In the genomic region with DNA sequence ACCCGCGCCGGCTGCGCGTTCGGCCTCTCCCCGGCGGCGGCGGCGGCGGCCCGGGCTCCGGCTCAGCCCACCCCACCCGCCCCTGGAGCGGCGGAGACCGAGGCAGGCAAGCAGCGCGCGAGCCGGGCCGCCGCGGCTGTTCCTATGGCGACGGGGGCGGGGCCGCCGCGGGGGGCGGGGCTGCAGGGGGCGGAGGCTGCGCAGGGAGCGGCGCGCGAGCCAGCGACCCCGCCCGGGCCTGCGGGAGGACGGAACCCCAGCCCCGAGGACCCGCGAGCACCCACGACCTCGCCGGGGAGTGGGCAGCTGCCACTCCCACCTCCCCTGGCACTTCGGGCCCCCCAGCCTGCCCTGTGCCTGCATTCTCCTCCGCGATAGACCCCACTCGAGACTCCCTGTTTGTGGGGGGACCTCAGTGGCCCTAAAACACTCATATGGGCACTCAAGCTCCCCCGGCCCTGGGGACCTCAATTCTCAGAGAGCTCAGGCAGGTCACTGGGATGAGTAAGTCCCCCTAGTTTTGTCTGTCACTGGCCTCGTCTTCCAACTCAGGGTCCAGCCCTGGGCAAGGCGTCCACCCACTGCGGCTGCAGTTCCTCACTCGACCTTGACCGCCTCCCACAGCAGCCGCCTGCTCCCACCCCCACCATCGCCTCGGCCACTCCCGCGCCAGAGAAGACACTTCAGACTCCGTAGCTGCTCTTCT, we compare ENCODE assay signal across 8 cellular contexts. TPM values are rescaled to one million over a fixed set of nuclear protein-coding genes. Genes with fewer than 3 reads are reported as not detected.
A peak's percentile ranks its signal among the peaks of the same experiment; 100 is the strongest.
DNase-seq lines count a peak whose midpoint lies in the region; ATAC-seq and TF ChIP-seq lines count a peak whose summit lies in the region.

A gene (minus strand): TSS at position 115 of the 706 bp plus-strand sequence. CDS start 597 bp downstream, outside the sequence.

- H3K9me3 ChIP-seq in left lung = no peaks in the 10 kb centered on the region

- TF ChIP-seq CTCF in GM10266 (IDR thresholded peaks at IDR 0.05; ENCODE audit: control insufficient read depth, insufficient read depth, low read depth, missing control alignments) = no peak
- TF ChIP-seq CTCF in left lung (IDR thresholded peaks at IDR 0.05) = no peak

- H3K4me1 ChIP-seq in left lung = peaks cover 13 to 34% of the 10 kb centered on the region in 2 donors

- DNase-seq in GM10266 (ENCODE audit: extremely low spot score) = peak; percentile 96
- peak; percentile 48 for DNase-seq in NCI-H1092 (lab: John Stamatoyannopoulos, UW)
- DNase-seq in activated CD4-positive, alpha-beta T cell treated with anti-CD3 and anti-CD28 coated beads for 4 hours = peak; percentile 69 to 75
- peak; percentile 64 to 94 for DNase-seq in left lung
- DNase-seq in stimulated activated CD4-positive, alpha-beta T cell treated with anti-CD3 and anti-CD28 coated beads, Interleukin-4, amount 100 ng/mL, for 1 hour = peak; percentile 83
- DNase-seq in GOT3 (lab: John Stamatoyannopoulos, UW) = no peak
- no peak for DNase-seq in NCI-H1694 (lab: John Stamatoyannopoulos, UW)

- H3K4me3 ChIP-seq in left lung = peak within 1 kb of the TSS; percentile 22 to 42

- H3K27ac ChIP-seq in cingulate gyrus (ENCODE audit: low read depth, low read length) (peak within 1 kb of the TSS; percentile 65), left lung (no peak within 1 kb of the TSS)

- peaks cover 0 to 46% of the 10 kb centered on the region in 2 donors for H3K36me3 ChIP-seq in left lung

- peaks cover 0 to 15% of the 10 kb centered on the region in 2 donors for H3K27me3 ChIP-seq in left lung

- intact Hi-C loops in left lung (cut with DNase I) = no loop called here

- peak; percentile 66 for ATAC-seq in left lung

RNA-seq across cellular contexts. Expression of the gene that starts here (rescaled TPM):
- 1 to 10 TPM; 6.5 to 8.5 TPM for total RNA-seq in left lung

Comparison
In these comparisons a context has a peak if more than half of its experiments do, and no peak if none do; other contexts are left out.
1. DNase-seq: peak in GM10266 (single experiment), NCI-H1092 (single experiment), activated CD4-positive, alpha-beta T cell treated with anti-CD3 and anti-CD28 coated beads for 4 hours (2 of 2), left lung (2 of 2) and stimulated activated CD4-positive, alpha-beta T cell treated with anti-CD3 and anti-CD28 coated beads, Interleukin-4, amount 100 ng/mL, for 1 hour (single experiment); none in GOT3 (single experiment) and NCI-H1694 (single experiment).